Comparison of ENCODE assay signal across 12 cellular contexts in genomic region chr21:31781737-31782136, GRCh38. TPM values are rescaled to one million over a fixed set of nuclear protein-coding genes. Genes with fewer than 3 reads are reported as not detected.
DNase-seq lines count a peak whose midpoint lies in the region; ATAC-seq and TF ChIP-seq lines count a peak whose summit lies in the region.
"Had no signal": no experiment of that assay in that cellular context is flagged by ENCODE, and none has a peak within 500 bp of the region (broad histone marks: within the 10 kb centered on the region; RNA-seq: fewer than 3 reads in every experiment).

No MANE protein-coding gene starts in this region.

- H3K27me3 ChIP-seq in GM23248 (replicated peaks; ENCODE audit: insufficient read depth) (no peaks in the 10 kb centered on the region), heart right ventricle (no peaks in the 10 kb centered on the region)
- H3K27me3 ChIP-seq: pancreas had no signal

- H3K4me3 Mint-ChIP-seq in activated CD4-positive, alpha-beta T cell treated with anti-CD3 and anti-CD28 coated beads for 36 hours: no peak overlapping the region
- no peak overlapping the region for H3K4me3 Mint-ChIP-seq in activated CD4-positive, alpha-beta memory T cell treated with anti-CD3 and anti-CD28 coated beads, Interleukin-2, amount 10 ng/mL, durations not matched to agents 7 days and 5 days
- H3K4me3 Mint-ChIP-seq: T-helper 2 cell treated with Interferon-gamma antibody and Interleukin-4, amounts not matched to agents 5 μg/mL and 100 μg/mL, for 36 hours had no signal

- H3K4me3 ChIP-seq in GM23248 (no peak overlapping the region), heart right ventricle (no peak overlapping the region)
- H3K4me3 ChIP-seq: pancreas had no signal

- intact Hi-C loops in heart right ventricle (cut with DNase I): loop anchor here in 2 of 10 donors (10.0 kb wide), 2 partner anchors 93 to 473 kb away; partner anchors contain the start of gene HUNK (in 1 of the 2)
- intact Hi-C loops in activated CD4-positive, alpha-beta T cell treated with anti-CD3 and anti-CD28 coated beads for 36 hours (cut with DNase I, micrococcal nuclease): no loop called here

- H3K9me3 ChIP-seq in GM23248 (ENCODE audit: low read depth): no peaks in the 10 kb centered on the region
- H3K9me3 ChIP-seq in heart right ventricle: no peaks in the 10 kb centered on the region
- H3K9me3 ChIP-seq: pancreas had no signal

- H3K4me2 ChIP-seq in GM23248 (ENCODE audit: unreplicated experiment): no peak overlapping the region

- no peaks in the 10 kb centered on the region for H3K79me2 ChIP-seq in GM23248 (ENCODE audit: insufficient read depth)

- H3K36me3 ChIP-seq in GM23248 (ENCODE audit: low read depth) (no peaks in the 10 kb centered on the region), heart right ventricle (no peaks in the 10 kb centered on the region)
- H3K36me3 ChIP-seq: pancreas had no signal

- H4K20me1 ChIP-seq in GM23248 (ENCODE audit: insufficient read depth): no peaks in the 10 kb centered on the region

- no peak for TF ChIP-seq CTCF in heart right ventricle (IDR thresholded peaks at IDR 0.05)

- H3K9ac ChIP-seq in GM23248: no peak overlapping the region

- no peaks in the 10 kb centered on the region for H3K9me2 ChIP-seq in GM23248 (ENCODE audit: insufficient read depth)

- H3K27ac ChIP-seq in GM23248 (no peak overlapping the region), heart right ventricle (no peak overlapping the region)
- H3K27ac ChIP-seq: pancreas had no signal

- peaks cover 12% of the 10 kb centered on the region for H3K27me3 Mint-ChIP-seq in activated CD4-positive, alpha-beta T cell treated with anti-CD3 and anti-CD28 coated beads for 36 hours
- peaks cover 6% of the 10 kb centered on the region for H3K27me3 Mint-ChIP-seq in activated CD4-positive, alpha-beta memory T cell treated with anti-CD3 and anti-CD28 coated beads, Interleukin-2, amount 10 ng/mL, durations not matched to agents 7 days and 5 days

- H3K36me3 Mint-ChIP-seq in activated CD4-positive, alpha-beta T cell treated with anti-CD3 and anti-CD28 coated beads for 36 hours (ENCODE audit: low read depth): no peaks in the 10 kb centered on the region
- H3K36me3 Mint-ChIP-seq in activated CD4-positive, alpha-beta memory T cell treated with anti-CD3 and anti-CD28 coated beads, Interleukin-2, amount 10 ng/mL, durations not matched to agents 7 days and 5 days (ENCODE audit: low read depth): no peaks in the 10 kb centered on the region

- WGBS in GM23248 (ENCODE audit: low coverage in 1 of 2, low lambda C conversion rate in 2 of 2, missing lambda C conversion rate in 2 of 2), 2 experiments: 0 to 3% methylated on average over 3 of the region's 3 CpGs
- 7 to 11% methylated on average over 3 of the region's 3 CpGs for WGBS in heart right ventricle, 2 donors

- H3K4me1 ChIP-seq in GM23248 (ENCODE audit: insufficient read depth) (no peaks in the 10 kb centered on the region), heart right ventricle (peaks cover 0 to 5% (median 0%) of the 10 kb centered on the region in 9 donors)
- H3K4me1 ChIP-seq: pancreas had no signal

- in situ Hi-C loops in GM23248 (cut with MboI): no loop called here

- no peaks in the 10 kb centered on the region for H3K9me3 Mint-ChIP-seq in activated CD4-positive, alpha-beta T cell treated with anti-CD3 and anti-CD28 coated beads for 36 hours (ENCODE audit: low read depth)
- H3K9me3 Mint-ChIP-seq in activated CD4-positive, alpha-beta memory T cell treated with anti-CD3 and anti-CD28 coated beads, Interleukin-2, amount 10 ng/mL, durations not matched to agents 7 days and 5 days: no peaks in the 10 kb centered on the region
- H3K9me3 Mint-ChIP-seq: IgD-negative memory B cell had no signal

- H3F3A ChIP-seq in GM23248 (ENCODE audit: insufficient read depth): no peaks in the 10 kb centered on the region

- no peak overlapping the region for H2AFZ ChIP-seq in GM23248

- DNase-seq in A172 (ENCODE audit: low spot score) (peak; percentile 55), GM23248 (peak; percentile 77), NCI-H82 (lab: John Stamatoyannopoulos, UW) (peak; percentile 89), heart right ventricle (peak in 1 of 2 donors; percentile 39), HuH-7 (ENCODE audit: low spot score) (no peak)
- no peak for DNase-seq in activated CD4-positive, alpha-beta T cell treated with anti-CD3 and anti-CD28 coated beads for 36 hours
- no peak for DNase-seq in activated CD4-positive, alpha-beta memory T cell treated with anti-CD3 and anti-CD28 coated beads, Interleukin-2, amount 10 ng/mL, durations not matched to agents 7 days and 5 days
- DNase-seq: Calu3 had no signal

- POLR2A ChIA-PET in activated CD4-positive, alpha-beta T cell treated with anti-CD3 and anti-CD28 coated beads for 36 hours (lab: Charles Lee): no interaction called here
- POLR2A ChIA-PET in activated CD4-positive, alpha-beta memory T cell treated with anti-CD3 and anti-CD28 coated beads, Interleukin-2, amount 10 ng/mL, durations not matched to agents 7 days and 5 days (lab: Charles Lee): no interaction called here

- peaks cover 4% of the 10 kb centered on the region for H3K4me1 Mint-ChIP-seq in activated CD4-positive, alpha-beta T cell treated with anti-CD3 and anti-CD28 coated beads for 36 hours
- H3K4me1 Mint-ChIP-seq in activated CD4-positive, alpha-beta memory T cell treated with anti-CD3 and anti-CD28 coated beads, Interleukin-2, amount 10 ng/mL, durations not matched to agents 7 days and 5 days: no peaks in the 10 kb centered on the region

- no peak overlapping the region for H3K27ac Mint-ChIP-seq in activated CD4-positive, alpha-beta T cell treated with anti-CD3 and anti-CD28 coated beads for 36 hours
- no peak overlapping the region for H3K27ac Mint-ChIP-seq in activated CD4-positive, alpha-beta memory T cell treated with anti-CD3 and anti-CD28 coated beads, Interleukin-2, amount 10 ng/mL, durations not matched to agents 7 days and 5 days
- H3K27ac Mint-ChIP-seq: IgD-negative memory B cell; T-helper 2 cell treated with Interferon-gamma antibody and Interleukin-4, amounts not matched to agents 5 μg/mL and 100 μg/mL, for 36 hours had no signal

- CTCF ChIA-PET in activated CD4-positive, alpha-beta T cell treated with anti-CD3 and anti-CD28 coated beads for 36 hours (lab: Charles Lee): interaction anchor here (0.7 to 0.9 kb wide), 2 partner anchors 528 to 786 kb away, joined by 3 to 4 read pairs; no protein-coding TSS in a partner anchor
- CTCF ChIA-PET in activated CD4-positive, alpha-beta memory T cell treated with anti-CD3 and anti-CD28 coated beads, Interleukin-2, amount 10 ng/mL, durations not matched to agents 7 days and 5 days (lab: Charles Lee): no interaction called here

- ATAC-seq in heart right ventricle (peak in 5 of 8 donors; percentile 39 to 65 (median 52)), GM21717 (IDR thresholded peaks at IDR 0.05; ENCODE audit: unreplicated experiment) (no peak)
- ATAC-seq in activated CD4-positive, alpha-beta T cell treated with anti-CD3 and anti-CD28 coated beads for 36 hours: no peak

RNA-seq across cellular contexts. Expression of gene SCAF4, which starts 49.8 kb away (rescaled TPM):
- total RNA-seq in A172 (2014; rRNA removed; shearing (Covaris generic)): 3.9 and 5.7 TPM in 2 replicates
- total RNA-seq in GM23248 (2014; rRNA removed; shearing (Covaris generic)): 3.2 and 3.7 TPM in 2 replicates
- polyA plus RNA-seq in GM23248 (2016; fragmentation: Nextera tagmentation; extraction: Ambion mirVana): 18.8 and 19.4 TPM in 2 replicates
- 10 to 100 TPM; 18.4 to 22.3 (median 20.5) TPM for total RNA-seq in heart right ventricle
- 1 to 10 TPM; 5.6 to 7.6 TPM for polyA plus RNA-seq in heart right ventricle
- total RNA-seq in activated CD4-positive, alpha-beta T cell treated with anti-CD3 and anti-CD28 coated beads for 36 hours: 10 to 100 TPM; 47.1 to 62.8 TPM
- 10 to 100 TPM; 49.0 to 49.3 TPM for total RNA-seq in activated CD4-positive, alpha-beta memory T cell treated with anti-CD3 and anti-CD28 coated beads, Interleukin-2, amount 10 ng/mL, durations not matched to agents 7 days and 5 days

Comparison
In these comparisons a context has a peak if more than half of its experiments do, and no peak if none do; other contexts are left out.
1. DNase-seq: peak in A172 (single experiment), GM23248 (single experiment) and NCI-H82 (single experiment); none in activated CD4-positive, alpha-beta T cell treated with anti-CD3 and anti-CD28 coated beads for 36 hours (single experiment), HuH-7 (single experiment) and activated CD4-positive, alpha-beta memory T cell treated with anti-CD3 and anti-CD28 coated beads, Interleukin-2, amount 10 ng/mL, durations not matched to agents 7 days and 5 days (single experiment).
2. ATAC-seq: peak in heart right ventricle (5 of 8); none in activated CD4-positive, alpha-beta T cell treated with anti-CD3 and anti-CD28 coated beads for 36 hours (single experiment) and GM21717 (single experiment).